Comparison of ENCODE assay signal across 1 cellular context in the genomic region with DNA sequence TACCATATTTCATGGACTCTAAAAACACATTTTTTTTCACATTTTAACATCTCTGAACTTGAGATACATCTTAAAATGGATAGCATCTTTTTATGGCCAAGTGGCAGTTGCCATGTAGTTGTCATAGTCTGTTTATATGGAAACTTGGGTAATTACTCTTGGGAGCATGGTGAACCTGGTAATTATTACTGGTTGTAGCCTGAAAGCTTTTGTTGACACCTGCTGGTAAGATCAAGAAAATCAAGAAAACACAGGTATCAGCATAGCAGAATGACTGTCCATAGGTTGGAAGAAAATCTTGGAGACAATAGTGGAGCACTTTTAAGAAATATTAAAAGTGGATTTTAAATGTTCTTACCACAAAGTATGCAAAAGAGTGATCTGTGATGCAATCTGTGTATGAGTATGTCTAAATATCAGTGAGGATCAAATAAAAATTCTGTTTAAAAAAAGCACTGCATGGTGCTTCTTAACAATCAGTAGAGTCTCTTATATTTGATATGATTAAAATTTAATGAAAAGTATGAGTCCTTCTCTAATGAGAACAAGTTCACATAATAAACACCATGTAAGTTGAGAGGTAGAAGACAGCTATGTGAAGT.
TF ChIP-seq lines count a peak whose summit lies in the region.

No MANE protein-coding gene starts in this region.

TF ChIP-seq in Ishikawa, 13 proteins besides CTCF, POLR2A, EP300 and RAD21 (continued from another document):
- no peak for TF ChIP-seq TAF1 (IDR thresholded peaks at IDR 0.05; ENCODE audit: low read depth)
- no peak for TF ChIP-seq TEAD4 (IDR thresholded peaks at IDR 0.05)
- no peak for TF ChIP-seq NFIC (IDR thresholded peaks at IDR 0.05)
- TF ChIP-seq TCF12 (IDR thresholded peaks at IDR 0.05; ENCODE audit: low read depth) = no peak
- TF ChIP-seq CEBPB (IDR thresholded peaks at IDR 0.05) = no peak
- TF ChIP-seq, protein P1, sequence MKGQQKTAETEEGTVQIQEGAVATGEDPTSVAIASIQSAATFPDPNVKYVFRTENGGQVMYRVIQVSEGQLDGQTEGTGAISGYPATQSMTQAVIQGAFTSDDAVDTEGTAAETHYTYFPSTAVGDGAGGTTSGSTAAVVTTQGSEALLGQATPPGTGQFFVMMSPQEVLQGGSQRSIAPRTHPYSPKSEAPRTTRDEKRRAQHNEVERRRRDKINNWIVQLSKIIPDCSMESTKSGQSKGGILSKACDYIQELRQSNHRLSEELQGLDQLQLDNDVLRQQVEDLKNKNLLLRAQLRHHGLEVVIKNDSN (IDR thresholded peaks at IDR 0.05) = no peak
- TF ChIP-seq CREB1 (IDR thresholded peaks at IDR 0.05; ENCODE audit: low read depth) = no peak
- TF ChIP-seq ZBTB7A (IDR thresholded peaks at IDR 0.05; ENCODE audit: low read depth) = no peak
